ENCODE assay signal across 7 cellular contexts in the genomic region with DNA sequence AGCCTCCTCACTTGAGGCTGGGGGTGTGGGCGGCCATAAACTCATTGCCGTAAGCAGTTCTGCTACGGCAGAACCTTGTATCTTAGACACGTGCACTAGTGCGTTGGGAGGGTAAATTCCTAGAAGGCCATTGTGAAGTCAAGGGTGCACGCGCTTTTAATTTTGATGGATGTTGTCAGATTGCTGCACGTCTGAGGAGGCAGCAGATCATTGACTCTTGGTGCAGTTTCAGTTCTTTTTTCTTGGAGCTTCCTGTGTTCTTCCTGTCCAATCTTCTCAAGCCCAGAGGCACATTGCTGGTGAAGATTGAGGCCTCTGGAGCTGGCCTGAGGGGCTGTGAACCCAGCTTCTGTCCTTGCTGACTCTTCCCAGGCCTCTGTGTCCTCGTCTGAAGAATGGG. TPM values are rescaled to one million over a fixed set of nuclear protein-coding genes. Genes with fewer than 3 reads are reported as not detected.
"Had no signal": no experiment of that assay in that cellular context is flagged by ENCODE, and none has a peak within 500 bp of the region (broad histone marks: within the 10 kb centered on the region; RNA-seq: fewer than 3 reads in every experiment).

No MANE protein-coding gene starts in this region.

RNA-seq across cellular contexts. Expression of a gene that starts 58.4 kb away (rescaled TPM):
- total RNA-seq: HT1080, K562, M059J, OCI-LY7, PC-3, SK-MEL-5 had no signal
- polyA plus RNA-seq: IgD-negative memory B cell, K562 had no signal
